1 cellular context compared by ENCODE assay signal in the genomic region with DNA sequence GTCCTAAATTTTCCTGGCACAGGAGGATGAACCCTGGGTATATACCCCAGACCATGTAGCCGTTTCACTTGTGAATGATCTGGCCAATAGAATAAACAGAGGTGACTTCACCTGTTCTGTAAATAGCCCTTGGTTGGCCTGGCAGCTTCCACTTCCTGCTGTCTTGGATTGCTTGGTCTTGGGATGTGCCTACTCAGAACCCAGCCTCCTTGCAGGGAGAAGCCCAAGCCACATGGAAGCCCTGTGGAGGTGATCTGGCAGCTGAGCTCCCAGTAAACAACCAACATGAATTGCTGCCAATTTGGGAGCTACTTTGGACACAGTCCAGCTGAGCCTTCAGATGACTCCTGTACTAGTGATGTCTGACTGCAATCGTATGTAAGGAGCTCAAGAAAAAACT.
TF ChIP-seq lines count a peak whose summit lies in the region.

No MANE protein-coding gene starts in this region.

TF ChIP-seq in WTC11, 78 proteins besides CTCF, POLR2A, EP300 and RAD21 (continued from another document):
- TF ChIP-seq, protein P1, sequence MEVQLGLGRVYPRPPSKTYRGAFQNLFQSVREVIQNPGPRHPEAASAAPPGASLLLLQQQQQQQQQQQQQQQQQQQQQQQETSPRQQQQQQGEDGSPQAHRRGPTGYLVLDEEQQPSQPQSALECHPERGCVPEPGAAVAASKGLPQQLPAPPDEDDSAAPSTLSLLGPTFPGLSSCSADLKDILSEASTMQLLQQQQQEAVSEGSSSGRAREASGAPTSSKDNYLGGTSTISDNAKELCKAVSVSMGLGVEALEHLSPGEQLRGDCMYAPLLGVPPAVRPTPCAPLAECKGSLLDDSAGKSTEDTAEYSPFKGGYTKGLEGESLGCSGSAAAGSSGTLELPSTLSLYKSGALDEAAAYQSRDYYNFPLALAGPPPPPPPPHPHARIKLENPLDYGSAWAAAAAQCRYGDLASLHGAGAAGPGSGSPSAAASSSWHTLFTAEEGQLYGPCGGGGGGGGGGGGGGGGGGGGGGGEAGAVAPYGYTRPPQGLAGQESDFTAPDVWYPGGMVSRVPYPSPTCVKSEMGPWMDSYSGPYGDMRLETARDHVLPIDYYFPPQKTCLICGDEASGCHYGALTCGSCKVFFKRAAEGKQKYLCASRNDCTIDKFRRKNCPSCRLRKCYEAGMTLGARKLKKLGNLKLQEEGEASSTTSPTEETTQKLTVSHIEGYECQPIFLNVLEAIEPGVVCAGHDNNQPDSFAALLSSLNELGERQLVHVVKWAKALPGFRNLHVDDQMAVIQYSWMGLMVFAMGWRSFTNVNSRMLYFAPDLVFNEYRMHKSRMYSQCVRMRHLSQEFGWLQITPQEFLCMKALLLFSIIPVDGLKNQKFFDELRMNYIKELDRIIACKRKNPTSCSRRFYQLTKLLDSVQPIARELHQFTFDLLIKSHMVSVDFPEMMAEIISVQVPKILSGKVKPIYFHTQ (CRISPR knock-in tag; IDR thresholded peaks at IDR 0.05): no peak
- TF ChIP-seq USF1 (CRISPR knock-in tag; IDR thresholded peaks at IDR 0.05) (no peak), ESRRA (CRISPR knock-in tag; IDR thresholded peaks at IDR 0.05; ENCODE audit: borderline replicate concordance) (no peak)
